ENCODE assay signal across 18 cellular contexts in genomic region chr1:62194651-62195282, GRCh38. TPM values are rescaled to one million over a fixed set of nuclear protein-coding genes. Genes with fewer than 3 reads are reported as not detected.
A peak's percentile ranks its signal among the peaks of the same experiment; 100 is the strongest.
DNase-seq lines count a peak whose midpoint lies in the region; ATAC-seq and TF ChIP-seq lines count a peak whose summit lies in the region.
"Had no signal": no experiment of that assay in that cellular context is flagged by ENCODE, and none has a peak within 500 bp of the region (broad histone marks: within the 10 kb centered on the region; RNA-seq: fewer than 3 reads in every experiment).

L1TD1 (plus strand) TSS chr1:62194849; CDS start chr1:62206629, 11,780 bp downstream.

- H3K4me3 ChIP-seq in cardiac muscle cell, result peak within 1 kb of the TSS; percentile 7
- peak within 1 kb of the TSS; percentile 93 for H3K4me3 ChIP-seq in endodermal cell (ENCODE audit: low read length)
- H3K4me3 ChIP-seq: A549, ovary had no signal

- no peak within 1 kb of the TSS for H3K27ac ChIP-seq in cardiac muscle cell
- H3K27ac ChIP-seq in endodermal cell (ENCODE audit: low read depth, low read length), result peak within 1 kb of the TSS; percentile 36
- H3K27ac ChIP-seq: A549, heart right ventricle, ovary had no signal

- H3K4me3 Mint-ChIP-seq in endodermal cell (peak within 1 kb of the TSS; percentile 100), mesothelial cell of epicardium (peak within 1 kb of the TSS; percentile 65), type B pancreatic cell (peak within 1 kb of the TSS; percentile 80)
- H3K4me3 Mint-ChIP-seq: activated CD4-positive, alpha-beta T cell treated with anti-CD3 and anti-CD28 coated beads, Interleukin-2, amount 10 ng/mL, durations not matched to agents 7 days and 5 days; activated naive CD4-positive, alpha-beta T cell treated with anti-CD3 and anti-CD28 coated beads for 36 hours had no signal

- H3K4me1 ChIP-seq in cardiac muscle cell (ENCODE audit: low read depth) (peaks cover 7% of the 10 kb centered on the region), endodermal cell (ENCODE audit: control insufficient read depth, insufficient read depth, low read length) (no peaks in the 10 kb centered on the region)
- H3K4me1 ChIP-seq: A549 had no signal

- peak within 1 kb of the TSS; percentile 99 for H3K27ac Mint-ChIP-seq in endodermal cell
- peak within 1 kb of the TSS; percentile 50 for H3K27ac Mint-ChIP-seq in mesothelial cell of epicardium
- H3K27ac Mint-ChIP-seq in type B pancreatic cell, result peak within 1 kb of the TSS; percentile 71
- H3K27ac Mint-ChIP-seq: activated CD4-positive, alpha-beta T cell treated with anti-CD3 and anti-CD28 coated beads, Interleukin-2, amount 10 ng/mL, durations not matched to agents 7 days and 5 days; activated naive CD4-positive, alpha-beta T cell treated with anti-CD3 and anti-CD28 coated beads for 36 hours had no signal

- H3K36me3 ChIP-seq in cardiac muscle cell, result no peaks in the 10 kb centered on the region
- H3K36me3 ChIP-seq in endodermal cell (ENCODE audit: control insufficient read depth, insufficient read depth, low read length), result peaks cover 24% of the 10 kb centered on the region
- H3K36me3 ChIP-seq: heart right ventricle, ovary had no signal

- H3K36me3 Mint-ChIP-seq in endodermal cell (ENCODE audit: low read depth), result peaks cover 28% of the 10 kb centered on the region
- no peaks in the 10 kb centered on the region for H3K36me3 Mint-ChIP-seq in mesothelial cell of epicardium
- H3K36me3 Mint-ChIP-seq in type B pancreatic cell, result peaks cover 4% of the 10 kb centered on the region

- H3K4me1 Mint-ChIP-seq in endodermal cell (peaks cover 40% of the 10 kb centered on the region), mesothelial cell of epicardium (peaks cover 15% of the 10 kb centered on the region), type B pancreatic cell (ENCODE audit: unreplicated experiment) (peaks cover 20% of the 10 kb centered on the region)

- intact Hi-C loops in left cardiac atrium (cut with DNase I), result no loop called here

- TF ChIP-seq CTCF in cardiac muscle cell (IDR thresholded peaks at IDR 0.05; ENCODE audit: low read depth, low read length), result no peak
- no peak for TF ChIP-seq CTCF in endodermal cell (conservative IDR thresholded peaks at IDR 0.05)
- TF ChIP-seq CTCF in mesothelial cell of epicardium (IDR thresholded peaks at IDR 0.05; ENCODE audit: unreplicated experiment), result no peak
- TF ChIP-seq CTCF in type B pancreatic cell (conservative IDR thresholded peaks at IDR 0.05), result no peak

- no peaks in the 10 kb centered on the region for H3K9me3 ChIP-seq in cardiac muscle cell (ENCODE audit: low read depth)
- H3K9me3 ChIP-seq in endodermal cell (ENCODE audit: control insufficient read depth, low read length), result no peaks in the 10 kb centered on the region
- H3K9me3 ChIP-seq: A549, heart right ventricle had no signal

- no peak for ATAC-seq in left cardiac atrium
- ATAC-seq: A549 had no signal

- H3K27me3 ChIP-seq in cardiac muscle cell (peaks cover 25% of the 10 kb centered on the region), endodermal cell (ENCODE audit: control insufficient read depth, insufficient read depth, low read length, poor library complexity, severe bottlenecking) (no peaks in the 10 kb centered on the region)
- H3K27me3 ChIP-seq: ovary had no signal

- no peaks in the 10 kb centered on the region for H3K9me3 Mint-ChIP-seq in endodermal cell
- H3K9me3 Mint-ChIP-seq in mesothelial cell of epicardium, result no peaks in the 10 kb centered on the region
- H3K9me3 Mint-ChIP-seq in type B pancreatic cell, result peaks cover 14% of the 10 kb centered on the region
- H3K9me3 Mint-ChIP-seq: activated CD4-positive, alpha-beta T cell treated with anti-CD3 and anti-CD28 coated beads, Interleukin-2, amount 10 ng/mL, durations not matched to agents 7 days and 5 days; activated naive CD4-positive, alpha-beta T cell treated with anti-CD3 and anti-CD28 coated beads for 36 hours had no signal

- peak within 1 kb of the TSS; percentile 99 for H3K9ac ChIP-seq in endodermal cell (ENCODE audit: extremely low read depth, low read length, poor library complexity, severe bottlenecking)

- DNase-seq in cardiac muscle cell (ENCODE audit: low read depth in 1 of 2, low spot score in 1 of 2), result peak; percentile 13 to 23
- no peak for DNase-seq in left cardiac atrium
- peak; percentile 97 for DNase-seq in endodermal cell
- peak in 1 of 2 experiments; percentile 55 for DNase-seq in mesothelial cell of epicardium (ENCODE audit: low spot score in 2 of 2, unreplicated experiment in 2 of 2)
- no peak for DNase-seq in type B pancreatic cell (ENCODE audit: extremely low spot score, unreplicated experiment)
- no peak for DNase-seq in activated gamma-delta T cell (lab: John Stamatoyannopoulos, UW)
- no peak for DNase-seq in CD1c-positive myeloid dendritic cell (ENCODE audit: extremely low spot score)
- no peak for DNase-seq in NCI-H2029 (lab: John Stamatoyannopoulos, UW)
- DNase-seq: activated CD4-positive, alpha-beta T cell treated with anti-CD3 and anti-CD28 coated beads, Interleukin-2, amount 10 ng/mL, durations not matched to agents 7 days and 5 days; activated naive CD4-positive, alpha-beta T cell treated with anti-CD3 and anti-CD28 coated beads for 36 hours; effector CD4-positive, alpha-beta T cell; heart right ventricle; NCI-H1092 treated with DMSO at 0.1 percent for 48 hours; NCI-H526 treated with DMSO at 0.1 percent for 48 hours; ovary had no signal

- WGBS in endodermal cell (ENCODE audit: insufficient coverage in 1 of 2, insufficient read length in 1 of 2), 2 experiments, result 1 to 3% methylated on average over 16 to 47 of the region's 47 CpGs

- H3K27me3 Mint-ChIP-seq in endodermal cell (ENCODE audit: insufficient read depth), result no peaks in the 10 kb centered on the region
- peaks cover 23% of the 10 kb centered on the region for H3K27me3 Mint-ChIP-seq in mesothelial cell of epicardium (ENCODE audit: low read depth)
- peaks cover 33% of the 10 kb centered on the region for H3K27me3 Mint-ChIP-seq in type B pancreatic cell

RNA-seq across cellular contexts. Expression of gene L1TD1, which starts in this region (rescaled TPM):
- total RNA-seq in cardiac muscle cell, result 0.04 and 0.36 TPM in 2 replicates
- 0.37 TPM in 1 of 2 replicates, not detected in the other for polyA plus RNA-seq in cardiac muscle cell
- under 1 TPM; 0.09 to 0.34 TPM for total RNA-seq in left cardiac atrium
- total RNA-seq in endodermal cell, result 100 to 1,000 TPM in 1 of 2 donors, 10 to 100 TPM in 1; 66.7 to 200 TPM
- 29.5 TPM for polyA plus RNA-seq in endodermal cell (2013, experiment 1 of 2)
- polyA plus RNA-seq in endodermal cell (2013, experiment 2 of 2), result 26.1 TPM
- total RNA-seq in mesothelial cell of epicardium, result 5.3 to 5.5 TPM (median 5.5 TPM) in 3 replicates
- total RNA-seq in type B pancreatic cell (ENCODE audit: low replicate concordance), result 2.9 and 6.2 TPM in 2 replicates
- total RNA-seq: activated CD4-positive, alpha-beta T cell treated with anti-CD3 and anti-CD28 coated beads, Interleukin-2, amount 10 ng/mL, durations not matched to agents 7 days and 5 days; activated naive CD4-positive, alpha-beta T cell treated with anti-CD3 and anti-CD28 coated beads for 36 hours; Daoy; SK-MEL-5 had no signal
- polyA plus RNA-seq: A549 had no signal

Comparison
In these comparisons a context has a peak if more than half of its experiments do, and no peak if none do; other contexts are left out.
1. Peak in DNase-seq and H3K4me3 ChIP-seq in cardiac muscle cell; RNA of the gene not detected or under 1 TPM.